In genomic region chr19:21082011-21082975, GRCh38 we compare ENCODE assay signal across 8 cellular contexts. TPM values are rescaled to one million over a fixed set of nuclear protein-coding genes. Genes with fewer than 3 reads are reported as not detected.
DNase-seq lines count a peak whose midpoint lies in the region; ATAC-seq and TF ChIP-seq lines count a peak whose summit lies in the region.

Gene ZNF714 (plus strand): TSS chr19:21082203. CDS start chr19:21098269, 16,066 bp downstream.

- TF ChIP-seq CTCF in AG09319 (IDR thresholded peaks at IDR 0.05; ENCODE audit: low read depth, low read length) = no peak
- TF ChIP-seq CTCF in activated CD8-positive, alpha-beta T cell treated with anti-CD3 and anti-CD28 coated beads for 36 hours (IDR thresholded peaks at IDR 0.05) = no peak

- peak within 1 kb of the TSS; percentile 91 for H3K27ac Mint-ChIP-seq in activated CD8-positive, alpha-beta T cell treated with anti-CD3 and anti-CD28 coated beads for 36 hours

- H3K4me1 ChIP-seq in effector memory CD4-positive, alpha-beta T cell (ENCODE audit: control insufficient read depth, insufficient read depth, low read length, poor library complexity, severe bottlenecking) = no peaks in the 10 kb centered on the region

- H3K9me3 ChIP-seq in effector memory CD4-positive, alpha-beta T cell (ENCODE audit: control insufficient read depth, low read length) = no peaks in the 10 kb centered on the region

- H3K27me3 ChIP-seq in effector memory CD4-positive, alpha-beta T cell (replicated peaks; ENCODE audit: control insufficient read depth, insufficient read depth, low read length, poor library complexity, severe bottlenecking) = no peaks in the 10 kb centered on the region

- H3K36me3 Mint-ChIP-seq in activated CD8-positive, alpha-beta T cell treated with anti-CD3 and anti-CD28 coated beads for 36 hours (ENCODE audit: low read depth) = peaks cover 28% of the 10 kb centered on the region

- H3K27me3 Mint-ChIP-seq in activated CD8-positive, alpha-beta T cell treated with anti-CD3 and anti-CD28 coated beads for 36 hours = no peaks in the 10 kb centered on the region

- POLR2A ChIA-PET in activated CD8-positive, alpha-beta T cell treated with anti-CD3 and anti-CD28 coated beads for 36 hours (lab: Charles Lee) = interaction anchor here (0.8 to 1.4 kb wide), 5 partner anchors 60 to 306 kb away, joined by 3 to 4 read pairs (median 3); partner anchors contain the start of genes ZNF431, ZNF66 and ZNF85

- peak; percentile 99 for ATAC-seq in GM19043 (IDR thresholded peaks at IDR 0.05; ENCODE audit: low read depth, unreplicated experiment)
- peak; percentile 97 for ATAC-seq in HG03378 (IDR thresholded peaks at IDR 0.05; ENCODE audit: unreplicated experiment)
- peak; percentile 98 for ATAC-seq in activated CD8-positive, alpha-beta T cell treated with anti-CD3 and anti-CD28 coated beads for 36 hours

- intact Hi-C loops in activated CD8-positive, alpha-beta T cell treated with anti-CD3 and anti-CD28 coated beads for 36 hours (cut with micrococcal nuclease) = no loop called here

- CTCF ChIA-PET in activated CD8-positive, alpha-beta T cell treated with anti-CD3 and anti-CD28 coated beads for 36 hours (lab: Charles Lee) = no interaction called here

- peak within 1 kb of the TSS; percentile 78 for H3K4me3 ChIP-seq in effector memory CD4-positive, alpha-beta T cell (ENCODE audit: insufficient read depth, low read depth, low read length, poor library complexity, severe bottlenecking)

- peaks cover 15% of the 10 kb centered on the region for H3K4me1 Mint-ChIP-seq in activated CD8-positive, alpha-beta T cell treated with anti-CD3 and anti-CD28 coated beads for 36 hours (ENCODE audit: low read depth)

- H3K9me3 Mint-ChIP-seq in activated CD8-positive, alpha-beta T cell treated with anti-CD3 and anti-CD28 coated beads for 36 hours = no peaks in the 10 kb centered on the region

- DNase-seq in AG09319 (ENCODE audit: extremely low read depth, low read depth) (peak; percentile 62), NCI-H748 (lab: John Stamatoyannopoulos, UW; ENCODE audit: unreplicated experiment) (peak; percentile 95), medulla oblongata (ENCODE audit: extremely low spot score) (peak; percentile 97)
- peak; percentile 83 for DNase-seq in activated CD8-positive, alpha-beta T cell treated with anti-CD3 and anti-CD28 coated beads for 36 hours
- peak; percentile 51 to 74 (median 72) for DNase-seq in effector memory CD4-positive, alpha-beta T cell
- peak; percentile 51 to 80 (median 57) for DNase-seq in stimulated activated CD4-positive, alpha-beta T cell treated with anti-CD3 and anti-CD28 coated beads, TNF-alpha, amount 100 ng/mL, for 48 hours (ENCODE audit: low read depth in 3 of 3)

- peak within 1 kb of the TSS; percentile 57 for H3K27ac ChIP-seq in effector memory CD4-positive, alpha-beta T cell (ENCODE audit: insufficient read depth, low read length, poor library complexity, severe bottlenecking)

- peak within 1 kb of the TSS; percentile 84 for H3K4me3 Mint-ChIP-seq in activated CD8-positive, alpha-beta T cell treated with anti-CD3 and anti-CD28 coated beads for 36 hours

- no peaks in the 10 kb centered on the region for H3K36me3 ChIP-seq in effector memory CD4-positive, alpha-beta T cell (ENCODE audit: control insufficient read depth, insufficient read depth, low read length)

RNA-seq across cellular contexts. Expression of gene ZNF714, which starts in this region (rescaled TPM):
- total RNA-seq in activated CD8-positive, alpha-beta T cell treated with anti-CD3 and anti-CD28 coated beads for 36 hours = 10 to 100 TPM; 11.6 to 11.8 TPM

Comparison
In these comparisons a context has a peak if more than half of its experiments do, and no peak if none do; other contexts are left out.
1. Peak in every context shown above with its lines: DNase-seq, ATAC-seq, H3K4me3 ChIP-seq and H3K27ac ChIP-seq.